8 cellular contexts compared by ENCODE assay signal in genomic region chr3:53072653-53073552, GRCh38. TPM values are rescaled to one million over a fixed set of nuclear protein-coding genes. Genes with fewer than 3 reads are reported as not detected.
A peak's percentile ranks its signal among the peaks of the same experiment; 100 is the strongest.
DNase-seq lines count a peak whose midpoint lies in the region; ATAC-seq and TF ChIP-seq lines count a peak whose summit lies in the region.

No MANE protein-coding gene starts in this region.

- H3K4me1 Mint-ChIP-seq in activated naive CD4-positive, alpha-beta T cell treated with anti-CD3 and anti-CD28 coated beads, Interleukin-2, amount 10 ng/mL, durations not matched to agents 7 days and 5 days = peaks cover 29% of the 10 kb centered on the region

- H3K27ac ChIP-seq in parathyroid adenoma (peak overlapping the region; percentile 33), tibial artery (peak overlapping the region; percentile 77 to 86)

- peak; percentile 97 for ATAC-seq in Right ventricle myocardium superior (ENCODE audit: poor library complexity)

- no peaks in the 10 kb centered on the region for H3K9me3 ChIP-seq in parathyroid adenoma (ENCODE audit: control insufficient read depth, low read length)
- H3K9me3 ChIP-seq in tibial artery = no peaks in the 10 kb centered on the region

- intact Hi-C loops in Right ventricle myocardium superior (cut with DNase I) = loop anchor here (10.0 kb wide), 2 partner anchors 138 to 318 kb away; no protein-coding TSS in a partner anchor
- intact Hi-C loops in tibial artery (cut with DNase I; ENCODE audit: low total_unique reads) = loop anchor here (2.0 to 10.0 kb wide), 3 partner anchors 136 to 330 kb away; no protein-coding TSS in a partner anchor

- in situ Hi-C loops in G401 (cut with HindIII; ENCODE audit: low sequenced_read_pairs) = no loop called here
- in situ Hi-C loops in SK-MEL-5 (cut with HindIII; ENCODE audit: low pct_unique_long_range_greater_than_20kb, low sequenced_read_pairs) = no loop called here

- no peaks in the 10 kb centered on the region for H3K27me3 ChIP-seq in parathyroid adenoma (ENCODE audit: control insufficient read depth, insufficient read depth, low read length)
- H3K27me3 ChIP-seq in tibial artery = no peaks in the 10 kb centered on the region

- H3K79me2 ChIP-seq in parathyroid adenoma = no peaks in the 10 kb centered on the region

- peak; percentile 79 for DNase-seq in G401 (ENCODE audit: low spot score)
- DNase-seq in GOT3 (lab: John Stamatoyannopoulos, UW) = peak; percentile 56
- peak; percentile 83 for DNase-seq in SK-MEL-5 (ENCODE audit: low read depth, low spot score)
- peak; percentile 95 for DNase-seq in activated naive CD4-positive, alpha-beta T cell treated with anti-CD3 and anti-CD28 coated beads, Interleukin-2, amount 10 ng/mL, durations not matched to agents 7 days and 5 days
- DNase-seq in Right ventricle myocardium superior = peak; percentile 93
- peak; percentile 81 to 88 for DNase-seq in tibial artery

- no peaks in the 10 kb centered on the region for H3K27me3 Mint-ChIP-seq in activated naive CD4-positive, alpha-beta T cell treated with anti-CD3 and anti-CD28 coated beads, Interleukin-2, amount 10 ng/mL, durations not matched to agents 7 days and 5 days

- peak; percentile 95 for TF ChIP-seq CTCF in LNCAP (IDR thresholded peaks at IDR 0.05)
- TF ChIP-seq CTCF in parathyroid adenoma (IDR thresholded peaks at IDR 0.05) = peak; percentile 96
- TF ChIP-seq CTCF in tibial artery (IDR thresholded peaks at IDR 0.05) = peak; percentile 89 to 96

- peak overlapping the region; percentile 100 for H2AFZ ChIP-seq in parathyroid adenoma

- no peaks in the 10 kb centered on the region for H3K9me3 Mint-ChIP-seq in activated naive CD4-positive, alpha-beta T cell treated with anti-CD3 and anti-CD28 coated beads, Interleukin-2, amount 10 ng/mL, durations not matched to agents 7 days and 5 days

- peaks cover 2% of the 10 kb centered on the region for H3K36me3 Mint-ChIP-seq in activated naive CD4-positive, alpha-beta T cell treated with anti-CD3 and anti-CD28 coated beads, Interleukin-2, amount 10 ng/mL, durations not matched to agents 7 days and 5 days

- H3K4me2 ChIP-seq in parathyroid adenoma (ENCODE audit: low read length) = peak overlapping the region; percentile 85

- H3K4me1 ChIP-seq in parathyroid adenoma (peaks cover 11% of the 10 kb centered on the region), tibial artery (peaks cover 0 to 23% (median 13%) of the 10 kb centered on the region in 4 donors)

- CTCF ChIA-PET in activated naive CD4-positive, alpha-beta T cell treated with anti-CD3 and anti-CD28 coated beads, Interleukin-2, amount 10 ng/mL, durations not matched to agents 7 days and 5 days (lab: Charles Lee) = interaction anchor here (1.0 to 2.5 kb wide), 12 partner anchors 14 to 329 kb away, joined by 3 to 8 read pairs (median 5); no protein-coding TSS in a partner anchor

- H3K9ac ChIP-seq in parathyroid adenoma = peak overlapping the region; percentile 21

- no peaks in the 10 kb centered on the region for H3K36me3 ChIP-seq in parathyroid adenoma (ENCODE audit: control insufficient read depth, insufficient read depth, low read length)
- peaks cover 0 to 8% (median 6%) of the 10 kb centered on the region in 3 donors for H3K36me3 ChIP-seq in tibial artery

- peak overlapping the region; percentile 66 for H3K4me3 ChIP-seq in parathyroid adenoma (ENCODE audit: low read depth, low read length)
- peak overlapping the region; percentile 70 to 83 for H3K4me3 ChIP-seq in tibial artery

- H3K27ac Mint-ChIP-seq in activated naive CD4-positive, alpha-beta T cell treated with anti-CD3 and anti-CD28 coated beads, Interleukin-2, amount 10 ng/mL, durations not matched to agents 7 days and 5 days = peak overlapping the region; percentile 96

- peak overlapping the region; percentile 83 for H3K4me3 Mint-ChIP-seq in activated naive CD4-positive, alpha-beta T cell treated with anti-CD3 and anti-CD28 coated beads, Interleukin-2, amount 10 ng/mL, durations not matched to agents 7 days and 5 days

RNA-seq across cellular contexts. Expression of gene SFMBT1, which starts 27.0 kb away (rescaled TPM):
- total RNA-seq in G401 (2014; rRNA removed; shearing (Covaris generic)) = 1.2 and 3.6 TPM in 2 replicates
- total RNA-seq in SK-MEL-5 (2014; rRNA removed; shearing (Covaris generic)) = 16.4 and 19.4 TPM in 2 replicates
- polyA plus RNA-seq in SK-MEL-5 (2015; cell fraction: cytosol; rRNA removed) = 9.8 and 13.7 TPM in 2 replicates
- polyA plus RNA-seq in SK-MEL-5 (2015; cell fraction: nucleus; rRNA removed) = 15.7 and 26.1 TPM in 2 replicates
- total RNA-seq in Right ventricle myocardium superior = 15.7 TPM

RNA-seq across cellular contexts. Expression of gene RFT1, which starts 57.3 kb away (rescaled TPM):
- 13.6 and 15.0 TPM in 2 replicates for total RNA-seq in G401 (2014; rRNA removed; shearing (Covaris generic))
- total RNA-seq in SK-MEL-5 (2014; rRNA removed; shearing (Covaris generic)) = 22.7 and 23.4 TPM in 2 replicates
- polyA plus RNA-seq in SK-MEL-5 (2015; cell fraction: cytosol; rRNA removed) = 24.2 and 29.9 TPM in 2 replicates
- 14.2 and 20.6 TPM in 2 replicates for polyA plus RNA-seq in SK-MEL-5 (2015; cell fraction: nucleus; rRNA removed)
- 9.8 TPM for total RNA-seq in Right ventricle myocardium superior

Comparison
In these comparisons a context has a peak if more than half of its experiments do, and no peak if none do; other contexts are left out.
1. Peak in every context shown above with its lines: DNase-seq, ATAC-seq, H3K4me3 ChIP-seq and H3K27ac ChIP-seq.